Comparison of ENCODE assay signal across 8 cellular contexts in genomic region chr16:66608241-66609138, GRCh38. TPM values are rescaled to one million over a fixed set of nuclear protein-coding genes. Genes with fewer than 3 reads are reported as not detected.
A peak's percentile ranks its signal among the peaks of the same experiment; 100 is the strongest.
DNase-seq lines count a peak whose midpoint lies in the region; ATAC-seq and TF ChIP-seq lines count a peak whose summit lies in the region.

No MANE protein-coding gene starts in this region.

- H3K27ac Mint-ChIP-seq in activated naive CD8-positive, alpha-beta T cell treated with anti-CD3 and anti-CD28 coated beads, Interleukin-2, amount 10 ng/mL, durations not matched to agents 7 days and 5 days = peak overlapping the region; percentile 82

- no peaks in the 10 kb centered on the region for H3K9me3 Mint-ChIP-seq in activated naive CD8-positive, alpha-beta T cell treated with anti-CD3 and anti-CD28 coated beads, Interleukin-2, amount 10 ng/mL, durations not matched to agents 7 days and 5 days

- ATAC-seq in GM19452 (IDR thresholded peaks at IDR 0.05; ENCODE audit: unreplicated experiment) (peak; percentile 39), heart left ventricle (peak; percentile 44 to 68 (median 56)), psoas muscle (peak; percentile 86 to 92 (median 90))
- peak; percentile 12 for ATAC-seq in activated naive CD8-positive, alpha-beta T cell treated with anti-CD3 and anti-CD28 coated beads, Interleukin-2, amount 10 ng/mL, durations not matched to agents 7 days and 5 days (ENCODE audit: low read depth)

- CTCF ChIA-PET in BJ (lab: Yijun Ruan, JAX) = interaction anchor here (0.5 to 3.6 kb wide), 32 partner anchors 10 to 521 kb away, joined by 3 to 41 read pairs (median 4); no protein-coding TSS in a partner anchor

- 33 to 36% (median 34%) methylated on average over 16 to 17 of the region's 17 CpGs for WGBS in heart left ventricle, 4 donors
- 32 to 39% (median 36%) methylated on average over 17 of the region's 17 CpGs for WGBS in psoas muscle, 3 donors

- peak overlapping the region; percentile 49 for H3K4me3 Mint-ChIP-seq in activated naive CD8-positive, alpha-beta T cell treated with anti-CD3 and anti-CD28 coated beads, Interleukin-2, amount 10 ng/mL, durations not matched to agents 7 days and 5 days

- H3K36me3 Mint-ChIP-seq in activated naive CD8-positive, alpha-beta T cell treated with anti-CD3 and anti-CD28 coated beads, Interleukin-2, amount 10 ng/mL, durations not matched to agents 7 days and 5 days = peaks cover 11% of the 10 kb centered on the region

- no peak for TF ChIP-seq POLR2A in heart left ventricle (IDR thresholded peaks at IDR 0.05)
- no peak for TF ChIP-seq POLR2A in uterus (IDR thresholded peaks at IDR 0.05)

- H3K4me1 Mint-ChIP-seq in activated naive CD8-positive, alpha-beta T cell treated with anti-CD3 and anti-CD28 coated beads, Interleukin-2, amount 10 ng/mL, durations not matched to agents 7 days and 5 days = peaks cover 29% of the 10 kb centered on the region

- DNase-seq in BJ (ENCODE audit: low read depth) (peak; percentile 32), MG63 (peak; percentile 74), SW 1271 (lab: John Stamatoyannopoulos, UW) (peak; percentile 47 to 89), heart left ventricle (peak; percentile 80 to 92 (median 87)), psoas muscle (peak; percentile 90 to 92), uterus (peak; percentile 86 to 87)
- peak; percentile 88 for DNase-seq in activated naive CD8-positive, alpha-beta T cell treated with anti-CD3 and anti-CD28 coated beads, Interleukin-2, amount 10 ng/mL, durations not matched to agents 7 days and 5 days

- H3K4me3 ChIP-seq in BJ (ENCODE audit: low read depth, low read length) (no peak overlapping the region), MG63 (no peak overlapping the region), heart left ventricle (no peak overlapping the region), psoas muscle (no peak overlapping the region), uterus (no peak overlapping the region)

- no peaks in the 10 kb centered on the region for H3K27me3 Mint-ChIP-seq in activated naive CD8-positive, alpha-beta T cell treated with anti-CD3 and anti-CD28 coated beads, Interleukin-2, amount 10 ng/mL, durations not matched to agents 7 days and 5 days

- H3K27ac ChIP-seq in heart left ventricle (peak overlapping the region in 4 of 12 donors; percentile 9 to 35 (median 15)), psoas muscle (no peak overlapping the region), uterus (peak overlapping the region; percentile 53 to 71)

- H3K36me3 ChIP-seq in BJ (ENCODE audit: control insufficient read depth, insufficient read depth, low read length) = peaks cover 35% of the 10 kb centered on the region
- H3K36me3 ChIP-seq in MG63 = peaks cover 13% of the 10 kb centered on the region
- H3K36me3 ChIP-seq in heart left ventricle = peaks cover 0 to 50% (median 44%) of the 10 kb centered on the region in 9 donors
- H3K36me3 ChIP-seq in psoas muscle (ENCODE audit: insufficient read depth in 1 of 2, low read depth in 1 of 2) = peaks cover 0 to 30% of the 10 kb centered on the region in 2 donors
- no peaks in the 10 kb centered on the region for H3K36me3 ChIP-seq in uterus

- H3K9me3 ChIP-seq in MG63 (no peaks in the 10 kb centered on the region), heart left ventricle (no peaks in the 10 kb centered on the region), psoas muscle (no peaks in the 10 kb centered on the region), uterus (no peaks in the 10 kb centered on the region)

- intact Hi-C loops in heart left ventricle (cut with DNase I) (loop anchor here in 8 of 10 donors (1.0 to 10.0 kb wide), 11 partner anchors 54 to 264 kb away; partner anchors contain the start of genes CKLF (in 3 of the 8) and TK2 (in 3 of the 8)), psoas muscle (cut with DNase I) (loop anchor here in 1 of 2 donors (2.0 to 10.0 kb wide), 3 partner anchors 124 to 260 kb away; no protein-coding TSS in a partner anchor), uterus (cut with DNase I; ENCODE audit: low total_unique reads) (loop anchor here (10.0 kb wide), 1 partner anchor 204 kb away; no protein-coding TSS in a partner anchor)

- peak; percentile 94 for TF ChIP-seq CTCF in BJ (IDR thresholded peaks at IDR 0.05; ENCODE audit: insufficient read depth, low read depth, low read length)
- peak; percentile 84 to 95 (median 90) for TF ChIP-seq CTCF in heart left ventricle (IDR thresholded peaks at IDR 0.05)
- TF ChIP-seq CTCF in psoas muscle (IDR thresholded peaks at IDR 0.05) = peak; percentile 92
- TF ChIP-seq CTCF in uterus (IDR thresholded peaks at IDR 0.05) = peak; percentile 82 to 91 (median 84)

- POLR2A ChIA-PET in BJ (lab: Charles Lee) = no interaction called here
- POLR2A ChIA-PET in activated naive CD8-positive, alpha-beta T cell treated with anti-CD3 and anti-CD28 coated beads, Interleukin-2, amount 10 ng/mL, durations not matched to agents 7 days and 5 days (lab: Charles Lee) = interaction anchor here (0.8 to 1.8 kb wide), 5 partner anchors 12 to 259 kb away, joined by 3 to 5 read pairs (median 3); no protein-coding TSS in a partner anchor

- H3K27me3 ChIP-seq in BJ (ENCODE audit: control insufficient read depth, insufficient read depth, low read length) (no peaks in the 10 kb centered on the region), MG63 (no peaks in the 10 kb centered on the region), heart left ventricle (no peaks in the 10 kb centered on the region), psoas muscle (ENCODE audit: insufficient read depth in 3 of 3, low read length in 2 of 3) (peaks cover 0 to 10% (median 7%) of the 10 kb centered on the region in 3 donors), uterus (no peaks in the 10 kb centered on the region)

- H3K4me1 ChIP-seq in heart left ventricle = peaks cover 0 to 41% (median 20%) of the 10 kb centered on the region in 12 donors
- no peaks in the 10 kb centered on the region for H3K4me1 ChIP-seq in psoas muscle
- no peaks in the 10 kb centered on the region for H3K4me1 ChIP-seq in uterus

RNA-seq across cellular contexts. Expression of gene CMTM3, which starts 4.0 kb away (rescaled TPM):
- polyA plus RNA-seq in BJ (2011; rRNA removed) (31.3 and 35.5 TPM in 2 replicates), heart left ventricle (10 to 100 TPM in 1 of 2 donors, 1 to 10 TPM in 1; 6.5 to 13.5 TPM), psoas muscle (1 to 10 TPM; 2.6 to 5.9 (median 3.5) TPM)
- 18.1 and 29.0 TPM in 2 replicates for polyA minus RNA-seq in BJ (2011; rRNA and poly(A)+ RNA removed)
- 17.3 and 27.6 TPM in 2 replicates for total RNA-seq in MG63 (2014; rRNA removed; shearing (Covaris generic); ENCODE audit: low replicate concordance)
- total RNA-seq in activated naive CD8-positive, alpha-beta T cell treated with anti-CD3 and anti-CD28 coated beads, Interleukin-2, amount 10 ng/mL, durations not matched to agents 7 days and 5 days = 100 to 1,000 TPM; 107 to 108 TPM
- total RNA-seq in heart left ventricle (10 to 100 TPM in 4 of 9 donors, 1 to 10 TPM in 5; 5.8 to 30.9 (median 9.6) TPM), psoas muscle (1 to 10 TPM; 3.9 to 7.6 (median 5.2) TPM), uterus (10 to 100 TPM; 42.6 to 67.9 (median 56.2) TPM)

RNA-seq across cellular contexts. Expression of gene CMTM2, which starts 29.2 kb away (rescaled TPM):
- not detected in 2 replicates for polyA plus RNA-seq in BJ (2011; rRNA removed)
- not detected in 2 replicates for polyA minus RNA-seq in BJ (2011; rRNA and poly(A)+ RNA removed)
- total RNA-seq in MG63 (2014; rRNA removed; shearing (Covaris generic); ENCODE audit: low replicate concordance) = not detected in 2 replicates
- 1 to 10 TPM in 1 of 2 experiments, under 1 TPM in 1; 0.45 to 1.3 TPM for total RNA-seq in activated naive CD8-positive, alpha-beta T cell treated with anti-CD3 and anti-CD28 coated beads, Interleukin-2, amount 10 ng/mL, durations not matched to agents 7 days and 5 days
- total RNA-seq in heart left ventricle = under 1 TPM in 1 of 9 donors, not detected in 8; 0.52 TPM
- not detected for polyA plus RNA-seq in heart left ventricle
- total RNA-seq in psoas muscle = not detected
- under 1 TPM in 1 of 3 donors, not detected in 2; 0.17 TPM for polyA plus RNA-seq in psoas muscle
- 1 to 10 TPM in 1 of 4 donors, not detected in 3; 1.2 TPM for total RNA-seq in uterus

RNA-seq across cellular contexts. Expression of gene CMTM1, which starts 42.3 kb away (rescaled TPM):
- polyA plus RNA-seq in BJ (2011; rRNA removed) (2.7 and 3.2 TPM in 2 replicates), heart left ventricle (under 1 TPM in 1 of 2 donors, not detected in 1; 0.40 TPM), psoas muscle (under 1 TPM in 2 of 3 donors, not detected in 1; 0.04 to 0.25 TPM)
- polyA minus RNA-seq in BJ (2011; rRNA and poly(A)+ RNA removed) = 2.4 and 3.3 TPM in 2 replicates
- total RNA-seq in MG63 (2014; rRNA removed; shearing (Covaris generic); ENCODE audit: low replicate concordance) = 4.1 TPM in 1 of 2 replicates, not detected in the other
- 10 to 100 TPM; 10.6 to 13.5 TPM for total RNA-seq in activated naive CD8-positive, alpha-beta T cell treated with anti-CD3 and anti-CD28 coated beads, Interleukin-2, amount 10 ng/mL, durations not matched to agents 7 days and 5 days
- total RNA-seq in heart left ventricle (1 to 10 TPM in 5 of 9 donors, under 1 TPM in 3, not detected in 1; 0.49 to 2.4 (median 1.1) TPM), psoas muscle (1 to 10 TPM in 1 of 4 donors, under 1 TPM in 1, not detected in 2; 0.76 to 1.1 TPM), uterus (1 to 10 TPM in 2 of 4 donors, not detected in 2; 5.0 to 5.3 TPM)

RNA-seq across cellular contexts. Expression of gene CKLF, which starts 56.1 kb away (rescaled TPM):
- polyA plus RNA-seq in BJ (2011; rRNA removed) = 60.8 and 66.9 TPM in 2 replicates
- 12.4 and 24.9 TPM in 2 replicates for polyA minus RNA-seq in BJ (2011; rRNA and poly(A)+ RNA removed)
- 37.2 and 46.1 TPM in 2 replicates for total RNA-seq in MG63 (2014; rRNA removed; shearing (Covaris generic); ENCODE audit: low replicate concordance)
- total RNA-seq in activated naive CD8-positive, alpha-beta T cell treated with anti-CD3 and anti-CD28 coated beads, Interleukin-2, amount 10 ng/mL, durations not matched to agents 7 days and 5 days = 100 to 1,000 TPM; 124 to 130 TPM
- 10 to 100 TPM in 2 of 9 donors, 1 to 10 TPM in 7; 4.1 to 28.9 (median 6.4) TPM for total RNA-seq in heart left ventricle
- polyA plus RNA-seq in heart left ventricle = 10 to 100 TPM in 1 of 2 donors, 1 to 10 TPM in 1; 4.9 to 18.8 TPM
- total RNA-seq in psoas muscle = 1 to 10 TPM; 4.1 to 8.7 (median 6.4) TPM
- polyA plus RNA-seq in psoas muscle = 10 to 100 TPM in 2 of 3 donors, 1 to 10 TPM in 1; 5.4 to 21.1 (median 14.8) TPM
- total RNA-seq in uterus = 100 to 1,000 TPM in 1 of 4 donors, 10 to 100 TPM in 3; 31.3 to 118 (median 68.6) TPM

RNA-seq across cellular contexts. Expression of gene TK2, which starts 58.6 kb away (rescaled TPM):
- 38.9 and 42.7 TPM in 2 replicates for polyA plus RNA-seq in BJ (2011; rRNA removed)
- polyA minus RNA-seq in BJ (2011; rRNA and poly(A)+ RNA removed) = 28.9 and 35.5 TPM in 2 replicates
- 19.6 and 20.4 TPM in 2 replicates for total RNA-seq in MG63 (2014; rRNA removed; shearing (Covaris generic); ENCODE audit: low replicate concordance)
- 1 to 10 TPM; 7.0 to 8.6 TPM for total RNA-seq in activated naive CD8-positive, alpha-beta T cell treated with anti-CD3 and anti-CD28 coated beads, Interleukin-2, amount 10 ng/mL, durations not matched to agents 7 days and 5 days
- 10 to 100 TPM; 13.9 to 29.4 (median 17.4) TPM for total RNA-seq in heart left ventricle
- 10 to 100 TPM in 1 of 2 donors, 1 to 10 TPM in 1; 9.4 to 10.5 TPM for polyA plus RNA-seq in heart left ventricle
- total RNA-seq in psoas muscle = 10 to 100 TPM; 10.0 to 14.7 (median 12.2) TPM
- polyA plus RNA-seq in psoas muscle = 1 to 10 TPM; 4.0 to 9.2 (median 7.4) TPM
- 10 to 100 TPM; 13.6 to 52.6 (median 39.2) TPM for total RNA-seq in uterus

Comparison
In these comparisons a context has a peak if more than half of its experiments do, and no peak if none do; other contexts are left out.
1. DNase-seq: peak in every context shown above with its lines; median percentile 91 in psoas muscle; 88 in activated naive CD8-positive, alpha-beta T cell treated with anti-CD3 and anti-CD28 coated beads, Interleukin-2, amount 10 ng/mL, durations not matched to agents 7 days and 5 days; 87 in heart left ventricle; 86 in uterus; 74 in MG63; 68 in SW 1271; 32 in BJ.
2. ATAC-seq: peak in every context shown above with its lines; median percentile 90 in psoas muscle; 56 in heart left ventricle; 39 in GM19452; 12 in activated naive CD8-positive, alpha-beta T cell treated with anti-CD3 and anti-CD28 coated beads, Interleukin-2, amount 10 ng/mL, durations not matched to agents 7 days and 5 days.